ENCODE assay signal across 13 cellular contexts in the genomic region with DNA sequence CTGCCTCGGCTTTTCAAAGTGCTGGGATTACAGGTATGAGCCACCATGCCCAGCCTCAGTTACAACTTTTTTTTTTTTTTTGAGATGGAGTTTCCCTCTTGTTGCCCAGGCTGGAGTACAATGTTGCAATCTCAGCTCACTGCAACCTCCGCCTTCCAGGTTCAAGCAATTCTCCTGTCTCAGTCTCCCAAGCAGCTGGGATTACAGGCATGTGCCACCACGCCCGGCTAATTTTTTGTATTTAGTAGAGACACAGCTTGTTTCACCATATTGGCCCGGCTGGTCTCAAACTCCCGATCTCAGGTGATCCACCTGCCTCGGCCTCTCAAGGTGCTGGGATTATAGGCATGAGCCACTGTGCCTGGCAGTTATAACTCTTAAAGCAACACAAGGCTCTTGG. TPM values are rescaled to one million over a fixed set of nuclear protein-coding genes. Genes with fewer than 3 reads are reported as not detected.
DNase-seq lines count a peak whose midpoint lies in the region; ATAC-seq and TF ChIP-seq lines count a peak whose summit lies in the region.
"Not testable (repeated sequence)": the region's sequence is repeated elsewhere in the genome, so short reads cannot be mapped to it uniquely, and the experiment has no call there.
"Had no signal": no experiment of that assay in that cellular context is flagged by ENCODE, and none has a peak within 500 bp of the region (broad histone marks: within the 10 kb centered on the region; RNA-seq: fewer than 3 reads in every experiment).

No MANE protein-coding gene starts in this region.

- H4K20me1 ChIP-seq in PC-9 (ENCODE audit: insufficient read depth) = not testable (repeated sequence)

- peak overlapping the region; percentile 59; the same call in 1 of the 2 replicates for H3K27ac ChIP-seq in PC-9
- peak overlapping the region; percentile 67 to 80 for H3K27ac ChIP-seq in esophagus (ENCODE audit: low read depth in 2 of 2, low read length in 1 of 2)
- H3K27ac ChIP-seq in stomach = peak overlapping the region; percentile 41 to 99 (median 75)
- H3K27ac ChIP-seq in vagina = peak overlapping the region; percentile 18

- WGBS in esophagus, 2 donors = 48 to 66% methylated on average over 7 of the region's 7 CpGs
- 50 to 81% (median 71%) methylated on average over 7 of the region's 7 CpGs for WGBS in stomach, 5 donors

- intact Hi-C loops in PC-9 (cut with micrococcal nuclease; ENCODE audit: unreplicated experiment) (loop anchor here (5.0 kb wide), 1 partner anchor 37 kb away; no protein-coding TSS in a partner anchor), vagina (cut with DNase I) (loop anchor here (10.0 kb wide), 1 partner anchor 1835 kb away; no protein-coding TSS in a partner anchor)
- intact Hi-C loops in stomach (cut with DNase I; ENCODE audit: low total_unique reads) = not testable (repeated sequence)

- H3K27me3 Mint-ChIP-seq in activated naive CD4-positive, alpha-beta T cell treated with anti-CD3 and anti-CD28 coated beads, Interleukin-2, amount 10 ng/mL, durations not matched to agents 7 days and 5 days; progenitor cell of endocrine pancreas: not testable (repeated sequence)

- TF ChIP-seq EP300 in stomach (IDR thresholded peaks at IDR 0.05) = not testable (repeated sequence)

- H3K4me3 ChIP-seq in PC-9; esophagus (ENCODE audit: low read depth in 1 of 2, low read length in 2 of 2); stomach; vagina: not testable (repeated sequence)

- H3K9me2 ChIP-seq in PC-9 (ENCODE audit: insufficient read depth) = not testable (repeated sequence)

- not testable (repeated sequence) for H2AFZ ChIP-seq in PC-9

- peaks cover 28% of the 10 kb centered on the region for H3F3A ChIP-seq in PC-9 (ENCODE audit: insufficient read depth, low read depth)

- H3K9me3 ChIP-seq in PC-9 (ENCODE audit: insufficient read depth, low read depth); esophagus (ENCODE audit: control insufficient read depth in 2 of 2, insufficient read depth in 1 of 2, low read depth in 1 of 2, low read length in 1 of 2); stomach; vagina: not testable (repeated sequence)

- H3K36me3 ChIP-seq in PC-9 (ENCODE audit: low read depth) = not testable (repeated sequence)
- H3K36me3 ChIP-seq in esophagus (ENCODE audit: control insufficient read depth in 2 of 2, insufficient read depth in 2 of 2, low read length in 1 of 2) = peaks cover 11 to 13% of the 10 kb centered on the region in 2 donors
- peaks cover 32 to 40% (median 34%) of the 10 kb centered on the region in 4 donors for H3K36me3 ChIP-seq in stomach
- peaks cover 0 to 31% of the 10 kb centered on the region in 2 donors for H3K36me3 ChIP-seq in vagina

- not testable (repeated sequence) for BruUV-seq in PC-9 (replicated peaks; lab: Mats Ljungman, UMichigan)

- CTCF ChIA-PET in PC-9 (lab: Charles Lee) = not testable (repeated sequence)
- CTCF ChIA-PET in activated naive CD4-positive, alpha-beta T cell treated with anti-CD3 and anti-CD28 coated beads, Interleukin-2, amount 10 ng/mL, durations not matched to agents 7 days and 5 days (lab: Charles Lee) = interaction anchor here (1.3 kb wide), 1 partner anchor 237 kb away, joined by 4 read pairs; no protein-coding TSS in a partner anchor

- peaks cover 43% of the 10 kb centered on the region for H3K4me1 ChIP-seq in PC-9 (replicated peaks; ENCODE audit: insufficient read depth)
- H3K4me1 ChIP-seq in esophagus (ENCODE audit: control insufficient read depth in 2 of 2, insufficient read depth in 2 of 2, low read length in 1 of 2) = not testable (repeated sequence)
- H3K4me1 ChIP-seq in stomach = peaks cover 22 to 54% (median 32%) of the 10 kb centered on the region in 4 donors
- H3K4me1 ChIP-seq in vagina = peaks cover 33% of the 10 kb centered on the region

- H3K27me3 ChIP-seq in PC-9 (ENCODE audit: insufficient read depth, low read depth); esophagus (ENCODE audit: control insufficient read depth in 1 of 2, insufficient read depth in 2 of 2, low read length in 2 of 2); stomach; vagina: not testable (repeated sequence)

- H3K9me3 Mint-ChIP-seq in activated naive CD4-positive, alpha-beta T cell treated with anti-CD3 and anti-CD28 coated beads, Interleukin-2, amount 10 ng/mL, durations not matched to agents 7 days and 5 days; progenitor cell of endocrine pancreas (ENCODE audit: low read depth): not testable (repeated sequence)

- H3K36me3 Mint-ChIP-seq in activated naive CD4-positive, alpha-beta T cell treated with anti-CD3 and anti-CD28 coated beads, Interleukin-2, amount 10 ng/mL, durations not matched to agents 7 days and 5 days = peaks cover 34% of the 10 kb centered on the region
- H3K36me3 Mint-ChIP-seq in progenitor cell of endocrine pancreas (ENCODE audit: insufficient read depth) = peaks cover 30% of the 10 kb centered on the region

- POLR2A ChIA-PET in PC-9 (lab: Charles Lee; ENCODE audit: unreplicated experiment) = interaction anchor here (0.7 kb wide), 1 partner anchor 422 kb away, joined by 12 read pairs; no protein-coding TSS in a partner anchor

- TF ChIP-seq CTCF in PC-9 (conservative IDR thresholded peaks at IDR 0.05); progenitor cell of endocrine pancreas (IDR thresholded peaks at IDR 0.05; ENCODE audit: unreplicated experiment); stomach (IDR thresholded peaks at IDR 0.05); vagina (IDR thresholded peaks at IDR 0.05): not testable (repeated sequence)

- H3K4me2 ChIP-seq in PC-9 = not testable (repeated sequence)

- H3K79me2 ChIP-seq in PC-9 (ENCODE audit: low read depth) = not testable (repeated sequence)

- peak overlapping the region; percentile 33 for H3K27ac Mint-ChIP-seq in activated naive CD4-positive, alpha-beta T cell treated with anti-CD3 and anti-CD28 coated beads, Interleukin-2, amount 10 ng/mL, durations not matched to agents 7 days and 5 days
- H3K27ac Mint-ChIP-seq in progenitor cell of endocrine pancreas = peak overlapping the region; percentile 45

- not testable (repeated sequence) for H3K4me1 Mint-ChIP-seq in activated naive CD4-positive, alpha-beta T cell treated with anti-CD3 and anti-CD28 coated beads, Interleukin-2, amount 10 ng/mL, durations not matched to agents 7 days and 5 days
- peaks cover 15% of the 10 kb centered on the region for H3K4me1 Mint-ChIP-seq in progenitor cell of endocrine pancreas (ENCODE audit: low read depth)

- not testable (repeated sequence) for TF ChIP-seq POLR2A in stomach (IDR thresholded peaks at IDR 0.05); vagina (IDR thresholded peaks at IDR 0.05)

- ATAC-seq in left lobe of liver = peak; percentile 30

- not testable (repeated sequence) for H3K4me3 Mint-ChIP-seq in activated naive CD4-positive, alpha-beta T cell treated with anti-CD3 and anti-CD28 coated beads, Interleukin-2, amount 10 ng/mL, durations not matched to agents 7 days and 5 days; progenitor cell of endocrine pancreas (ENCODE audit: low read depth)

- not testable (repeated sequence) for DNase-seq in PC-9; activated naive CD4-positive, alpha-beta T cell treated with anti-CD3 and anti-CD28 coated beads, Interleukin-2, amount 10 ng/mL, durations not matched to agents 7 days and 5 days; left lobe of liver (ENCODE audit: low spot score); progenitor cell of endocrine pancreas (ENCODE audit: low spot score, unreplicated experiment); stomach; vagina (ENCODE audit: extremely low spot score in 2 of 2)

RNA-seq across cellular contexts. Expression of a gene that starts 11.8 kb away (rescaled TPM):
- total RNA-seq in PC-9 (2021) = 335 and 348 TPM in 2 replicates
- polyA plus RNA-seq in esophagus = 100 to 1,000 TPM; 384 to 627 TPM
- total RNA-seq in left lobe of liver = 221 TPM
- 666 and 734 TPM in 2 replicates for total RNA-seq in progenitor cell of endocrine pancreas
- total RNA-seq in stomach = 1,000 to 10,000 TPM in 4 of 5 donors, 100 to 1,000 TPM in 1; 102 to 1,958 (median 1,662) TPM
- 1,000 to 10,000 TPM in 2 of 3 donors, 100 to 1,000 TPM in 1; 763 to 1,536 (median 1,525) TPM for polyA plus RNA-seq in stomach
- total RNA-seq in vagina = 2,462 TPM

RNA-seq across cellular contexts. Expression of a gene that starts 20.7 kb away (rescaled TPM):
- total RNA-seq in PC-9 (2021) (not detected in 2 replicates), left lobe of liver (not detected), progenitor cell of endocrine pancreas (not detected in 2 replicates), stomach (not detected), vagina (not detected)
- polyA plus RNA-seq in esophagus (under 1 TPM in 1 of 2 donors, not detected in 1; 0.06 TPM), stomach (not detected)
- total RNA-seq: A673; CD4-positive, alpha-beta memory T cell; Daoy; GM23248; H4 had no signal
- polyA plus RNA-seq: AG04450; CD4-positive, alpha-beta memory T cell; GM23248 had no signal

Comparison
In these comparisons a context has a peak if more than half of its experiments do, and no peak if none do; other contexts are left out.
1. H3K27ac ChIP-seq: peak in every context shown above with its lines; median percentile 75 in stomach; 74 in esophagus; 59 in PC-9; 18 in vagina.